ENCODE assay signal across 30 cellular contexts in genomic region chr5:80777347-80778287, GRCh38.
DNase-seq lines count a peak whose midpoint lies in the region; ATAC-seq and TF ChIP-seq lines count a peak whose summit lies in the region.
"Had no signal": no experiment of that assay in that cellular context is flagged by ENCODE, and none has a peak within 500 bp of the region (broad histone marks: within the 10 kb centered on the region; RNA-seq: fewer than 3 reads in every experiment).

No MANE protein-coding gene starts in this region.

- POLR2A ChIA-PET in CD8-positive, alpha-beta T cell (lab: Charles Lee), result no interaction called here
- POLR2A ChIA-PET in activated naive CD8-positive, alpha-beta T cell treated with anti-CD3 and anti-CD28 coated beads, Interleukin-2, amount 10 ng/mL, durations not matched to agents 7 days and 5 days (lab: Charles Lee), result interaction anchor here (0.5 kb wide), 1 partner anchor 516 kb away, joined by 7 read pairs; no protein-coding TSS in a partner anchor

- peaks cover 6% of the 10 kb centered on the region for H3K4me1 ChIP-seq in CD8-positive, alpha-beta T cell (ENCODE audit: insufficient read depth, low read length)
- H3K4me1 ChIP-seq: left lung, uterus had no signal

- no peaks in the 10 kb centered on the region for H3K9me3 Mint-ChIP-seq in CD8-positive, alpha-beta T cell
- peaks cover 2% of the 10 kb centered on the region for H3K9me3 Mint-ChIP-seq in activated naive CD8-positive, alpha-beta T cell treated with anti-CD3 and anti-CD28 coated beads, Interleukin-2, amount 10 ng/mL, durations not matched to agents 7 days and 5 days
- no peaks in the 10 kb centered on the region for H3K9me3 Mint-ChIP-seq in natural killer cell
- H3K9me3 Mint-ChIP-seq: activated CD4-positive, alpha-beta T cell treated with anti-CD3 and anti-CD28 coated beads, Interleukin-2, amount 10 ng/mL, durations not matched to agents 24 days and 14 days; dendritic cell treated with granulocyte-macrophage colony-stimulating factor and Interleukin-4, amounts not matched to agents 40 ng/mL and 50 ng/mL, for 4 days; endodermal cell; stimulated activated naive CD8-positive, alpha-beta T cell treated with anti-CD3 and anti-CD28 coated beads, Interleukin-15, Interleukin-2, amounts not matched to agents 100 ng/mL and 50 ng/mL, for 24 hours had no signal

- H3K36me3 ChIP-seq in CD8-positive, alpha-beta T cell (ENCODE audit: insufficient read depth, low read length), result no peaks in the 10 kb centered on the region
- H3K36me3 ChIP-seq: uterus had no signal

- H3K27me3 ChIP-seq in CD8-positive, alpha-beta T cell (ENCODE audit: insufficient read depth, low read length), result no peaks in the 10 kb centered on the region
- H3K27me3 ChIP-seq: left lung, neutrophil, uterus had no signal

- H3K9me3 ChIP-seq in CD8-positive, alpha-beta T cell (ENCODE audit: low read length), result no peaks in the 10 kb centered on the region
- H3K9me3 ChIP-seq: left lung, neutrophil, uterus had no signal

- peak overlapping the region; percentile 19 for H3K27ac Mint-ChIP-seq in CD8-positive, alpha-beta T cell
- peak overlapping the region; percentile 19 for H3K27ac Mint-ChIP-seq in activated naive CD8-positive, alpha-beta T cell treated with anti-CD3 and anti-CD28 coated beads, Interleukin-2, amount 10 ng/mL, durations not matched to agents 7 days and 5 days
- H3K27ac Mint-ChIP-seq in natural killer cell, result peak overlapping the region; percentile 67 to 82
- H3K27ac Mint-ChIP-seq: activated CD4-positive, alpha-beta T cell treated with anti-CD3 and anti-CD28 coated beads, Interleukin-2, amount 10 ng/mL, durations not matched to agents 24 days and 14 days; activated T-helper 2 cell treated with anti-CD3 and anti-CD28 coated beads, Interferon-gamma antibody, Interleukin-2, Interleukin-4, amounts not matched to agents 10 μg/mL and 5 μg/mL and 100 μg/mL, durations not matched to agents 14 hours and 24 hours and 36 hours; B cell; dendritic cell treated with granulocyte-macrophage colony-stimulating factor and Interleukin-4, amounts not matched to agents 40 ng/mL and 50 ng/mL, for 4 days; endodermal cell; stimulated activated naive CD8-positive, alpha-beta T cell treated with anti-CD3 and anti-CD28 coated beads, Interleukin-15, Interleukin-2, amounts not matched to agents 100 ng/mL and 50 ng/mL, for 24 hours had no signal

- H3K27ac ChIP-seq in CD8-positive, alpha-beta T cell (ENCODE audit: low read depth, low read length), result no peak overlapping the region
- H3K27ac ChIP-seq: left lung, neutrophil, uterus had no signal

- peak in 1 of 7 experiments; percentile 34 for DNase-seq in CD8-positive, alpha-beta T cell
- peak; percentile 76 for DNase-seq in Jurkat, Clone E6-1 (ENCODE audit: low read depth, low spot score)
- DNase-seq in activated naive CD8-positive, alpha-beta T cell treated with anti-CD3 and anti-CD28 coated beads, Interleukin-2, amount 10 ng/mL, durations not matched to agents 7 days and 5 days, result no peak
- DNase-seq in natural killer cell (no peak), foreskin melanocyte (no peak), RPMI8226 (no peak)
- DNase-seq: ACHN; activated CD4-positive, alpha-beta T cell treated with anti-CD3 and anti-CD28 coated beads, Interleukin-2, amount 10 ng/mL, durations not matched to agents 24 days and 14 days; caudate nucleus; DMS153; endodermal cell; head of caudate nucleus; islet precursor cell; left lung; mesendoderm; MV-4-11; NCI-H1436; NCI-H226; right cardiac atrium; SIG-M5; stimulated activated CD4-positive, alpha-beta T cell treated with anti-CD3 and anti-CD28 coated beads, Interleukin-1b, Interleukin-23, amount 100 ng/mL, for 48 hours; uterus had no signal

- CTCF ChIA-PET in CD8-positive, alpha-beta T cell (lab: Charles Lee), result no interaction called here

- H3K4me3 ChIP-seq in CD8-positive, alpha-beta T cell (ENCODE audit: low read depth, low read length), result no peak overlapping the region
- no peak overlapping the region for H3K4me3 ChIP-seq in Jurkat, Clone E6-1 (ENCODE audit: low read length)
- H3K4me3 ChIP-seq: GM12878, left lung, uterus had no signal

- peaks cover 40% of the 10 kb centered on the region for H3K36me3 Mint-ChIP-seq in CD8-positive, alpha-beta T cell
- peaks cover 37% of the 10 kb centered on the region for H3K36me3 Mint-ChIP-seq in activated naive CD8-positive, alpha-beta T cell treated with anti-CD3 and anti-CD28 coated beads, Interleukin-2, amount 10 ng/mL, durations not matched to agents 7 days and 5 days
- H3K36me3 Mint-ChIP-seq in natural killer cell, result peaks cover 7% of the 10 kb centered on the region

- intact Hi-C loops in CD8-positive, alpha-beta T cell (cut with DNase I, micrococcal nuclease), result no loop called here
- intact Hi-C loops in natural killer cell (cut with micrococcal nuclease), result no loop called here

- TF ChIP-seq CTCF in CD8-positive, alpha-beta T cell (IDR thresholded peaks at IDR 0.05), result no peak
- TF ChIP-seq CTCF in natural killer cell (IDR thresholded peaks at IDR 0.05), result no peak

- H3K4me3 Mint-ChIP-seq in CD8-positive, alpha-beta T cell, result no peak overlapping the region
- H3K4me3 Mint-ChIP-seq in activated naive CD8-positive, alpha-beta T cell treated with anti-CD3 and anti-CD28 coated beads, Interleukin-2, amount 10 ng/mL, durations not matched to agents 7 days and 5 days, result peak overlapping the region; percentile 2
- peak overlapping the region; percentile 43 for H3K4me3 Mint-ChIP-seq in natural killer cell
- H3K4me3 Mint-ChIP-seq: activated CD4-positive, alpha-beta T cell treated with anti-CD3 and anti-CD28 coated beads, Interleukin-2, amount 10 ng/mL, durations not matched to agents 24 days and 14 days; B cell; dendritic cell treated with granulocyte-macrophage colony-stimulating factor and Interleukin-4, amounts not matched to agents 40 ng/mL and 50 ng/mL, for 4 days; endodermal cell; stimulated activated naive CD8-positive, alpha-beta T cell treated with anti-CD3 and anti-CD28 coated beads, Interleukin-15, Interleukin-2, amounts not matched to agents 100 ng/mL and 50 ng/mL, for 24 hours had no signal

- H3K4me1 Mint-ChIP-seq in CD8-positive, alpha-beta T cell (ENCODE audit: low read depth), result peaks cover 9% of the 10 kb centered on the region
- peaks cover 14% of the 10 kb centered on the region for H3K4me1 Mint-ChIP-seq in activated naive CD8-positive, alpha-beta T cell treated with anti-CD3 and anti-CD28 coated beads, Interleukin-2, amount 10 ng/mL, durations not matched to agents 7 days and 5 days
- peaks cover 13 to 16% of the 10 kb centered on the region in 2 donors for H3K4me1 Mint-ChIP-seq in natural killer cell
- H3K4me1 Mint-ChIP-seq: B cell had no signal

- H3K27me3 Mint-ChIP-seq in CD8-positive, alpha-beta T cell (ENCODE audit: low read depth), result no peaks in the 10 kb centered on the region
- no peaks in the 10 kb centered on the region for H3K27me3 Mint-ChIP-seq in activated naive CD8-positive, alpha-beta T cell treated with anti-CD3 and anti-CD28 coated beads, Interleukin-2, amount 10 ng/mL, durations not matched to agents 7 days and 5 days
- no peaks in the 10 kb centered on the region for H3K27me3 Mint-ChIP-seq in natural killer cell (ENCODE audit: low read depth in 2 of 2)
- H3K27me3 Mint-ChIP-seq: activated CD4-positive, alpha-beta T cell treated with anti-CD3 and anti-CD28 coated beads, Interleukin-2, amount 10 ng/mL, durations not matched to agents 24 days and 14 days; B cell; dendritic cell treated with granulocyte-macrophage colony-stimulating factor and Interleukin-4, amounts not matched to agents 40 ng/mL and 50 ng/mL, for 4 days; stimulated activated naive CD8-positive, alpha-beta T cell treated with anti-CD3 and anti-CD28 coated beads, Interleukin-15, Interleukin-2, amounts not matched to agents 100 ng/mL and 50 ng/mL, for 24 hours had no signal

- peak; percentile 23 for ATAC-seq in CD8-positive, alpha-beta T cell
- ATAC-seq in activated naive CD8-positive, alpha-beta T cell treated with anti-CD3 and anti-CD28 coated beads, Interleukin-2, amount 10 ng/mL, durations not matched to agents 7 days and 5 days (ENCODE audit: low read depth), result peak; percentile 56
- ATAC-seq in natural killer cell (peak; percentile 39 to 76 (median 61)), GM19463 (IDR thresholded peaks at IDR 0.05; ENCODE audit: unreplicated experiment) (no peak)
- ATAC-seq: GM12878, HCT116, left lung, right cardiac atrium had no signal

Comparison
In these comparisons a context has a peak if more than half of its experiments do, and no peak if none do; other contexts are left out.
1. H3K27ac Mint-ChIP-seq: peak in every context shown above with its lines; median percentile 74 in natural killer cell; 19 in CD8-positive, alpha-beta T cell; 19 in activated naive CD8-positive, alpha-beta T cell treated with anti-CD3 and anti-CD28 coated beads, Interleukin-2, amount 10 ng/mL, durations not matched to agents 7 days and 5 days.